8 cellular contexts compared by ENCODE assay signal in genomic region chr5:80186634-80187033, GRCh38.
DNase-seq lines count a peak whose midpoint lies in the region; ATAC-seq and TF ChIP-seq lines count a peak whose summit lies in the region.

No MANE protein-coding gene starts in this region.

- peaks cover 63% of the 10 kb centered on the region for H3K4me1 ChIP-seq in GM23338 (ENCODE audit: insufficient read depth)

- DNase-seq in GM23338 (ENCODE audit: low spot score) (no peak), NCI-H69 (lab: John Stamatoyannopoulos, UW) (peak; percentile 8), COR-L47 (lab: John Stamatoyannopoulos, UW) (no peak)
- DNase-seq in stimulated activated CD4-positive, alpha-beta T cell treated with anti-CD3 and anti-CD28 coated beads, Interleukin-4, amount 100 ng/mL, for 1 hour = no peak

- H3F3A ChIP-seq in GM23338 (replicated peaks; ENCODE audit: low read depth) = peaks cover 27% of the 10 kb centered on the region

- ATAC-seq in GM23338 (no peak), HG03442 (IDR thresholded peaks at IDR 0.05; ENCODE audit: unreplicated experiment) (no peak), HG03108 (IDR thresholded peaks at IDR 0.05; ENCODE audit: unreplicated experiment) (no peak)

- no peaks in the 10 kb centered on the region for H4K20me1 ChIP-seq in GM23338 (replicated peaks; ENCODE audit: insufficient read depth)

- H3K9me2 ChIP-seq in GM23338 (ENCODE audit: insufficient read depth) = no peaks in the 10 kb centered on the region

- H3K9me3 Mint-ChIP-seq in GM23338 = no peaks in the 10 kb centered on the region; the same call in 2 of the 3 replicates
- peaks cover 0 to 2% (median 0%) of the 10 kb centered on the region in 5 experiments for H3K9me3 Mint-ChIP-seq in brain
- H3K9me3 Mint-ChIP-seq in nephron = no peaks in the 10 kb centered on the region

- peak overlapping the region; percentile 2; the same call in 1 of the 3 replicates for H3K4me3 Mint-ChIP-seq in GM23338
- peak overlapping the region in 1 of 5 experiments; percentile 11 for H3K4me3 Mint-ChIP-seq in brain
- H3K4me3 Mint-ChIP-seq in nephron = no peak overlapping the region

- H3K4me1 Mint-ChIP-seq in GM23338 = peaks cover 75% of the 10 kb centered on the region
- peaks cover 75% of the 10 kb centered on the region for H3K4me1 Mint-ChIP-seq in brain
- H3K4me1 Mint-ChIP-seq in nephron = peaks cover 62% of the 10 kb centered on the region

- peaks cover 62% of the 10 kb centered on the region for H3K79me2 ChIP-seq in GM23338 (replicated peaks; ENCODE audit: insufficient read depth)

- H3K27me3 ChIP-seq in GM23338 (ENCODE audit: insufficient read depth) = no peaks in the 10 kb centered on the region

- H3K36me3 Mint-ChIP-seq in GM23338 (ENCODE audit: low read depth) (peaks cover 3% of the 10 kb centered on the region; the same call in 1 of the 3 replicates), brain (no peaks in the 10 kb centered on the region), nephron (ENCODE audit: low read depth) (peaks cover 7% of the 10 kb centered on the region)

- H3K36me3 ChIP-seq in GM23338 (ENCODE audit: insufficient read depth) = no peaks in the 10 kb centered on the region

- H3K27ac Mint-ChIP-seq in GM23338 (peak overlapping the region; percentile 95), brain (peak overlapping the region in 3 of 5 experiments; percentile 9 to 77 (median 31)), nephron (peak overlapping the region; percentile 38 to 97 (median 53))

- H3K27ac ChIP-seq in GM23338 (ENCODE audit: low read depth) = peak overlapping the region; percentile 99

- H3K27me3 Mint-ChIP-seq in GM23338 (ENCODE audit: insufficient read depth, low read depth, poor library complexity) (peaks cover 4% of the 10 kb centered on the region), brain (peaks cover 4% of the 10 kb centered on the region), nephron (ENCODE audit: low read depth) (no peaks in the 10 kb centered on the region)

- no peak for TF ChIP-seq CTCF in GM23338 (conservative IDR thresholded peaks at IDR 0.05; ENCODE audit: low read depth in 2 of 2)
- no peak for TF ChIP-seq CTCF in brain (conservative IDR thresholded peaks at IDR 0.05)
- TF ChIP-seq CTCF in nephron (IDR thresholded peaks at IDR 0.05; ENCODE audit: unreplicated experiment in 3 of 3) = no peak

- H3K4me3 ChIP-seq in GM23338 = no peak overlapping the region

- peak overlapping the region; percentile 25; the same call in 1 of the 2 replicates for H3K4me2 ChIP-seq in GM23338

- H2AFZ ChIP-seq in GM23338 = no peak overlapping the region

TF ChIP-seq in GM23338, 12 proteins besides CTCF, POLR2A, EP300 and RAD21:
- TF ChIP-seq NANOG (IDR thresholded peaks at IDR 0.05; ENCODE audit: borderline replicate concordance) = no peak
- no peak for TF ChIP-seq EZH2 (IDR thresholded peaks at IDR 0.05; ENCODE audit: low read depth, unreplicated experiment)
- no peak for TF ChIP-seq ETS1 (IDR thresholded peaks at IDR 0.05)
- no peak for TF ChIP-seq ZNF331 (CRISPR knock-in tag; IDR thresholded peaks at IDR 0.05; ENCODE audit: low read depth)
TF ChIP-seq in GM23338: peak in this region for 0.

Comparison
In these comparisons a context has a peak if more than half of its experiments do, and no peak if none do; other contexts are left out.
1. H3K27ac Mint-ChIP-seq: peak in every context shown above with its lines; median percentile 95 in GM23338; 53 in nephron; 31 in brain.